ENCODE assay signal across 34 cellular contexts in the genomic region with DNA sequence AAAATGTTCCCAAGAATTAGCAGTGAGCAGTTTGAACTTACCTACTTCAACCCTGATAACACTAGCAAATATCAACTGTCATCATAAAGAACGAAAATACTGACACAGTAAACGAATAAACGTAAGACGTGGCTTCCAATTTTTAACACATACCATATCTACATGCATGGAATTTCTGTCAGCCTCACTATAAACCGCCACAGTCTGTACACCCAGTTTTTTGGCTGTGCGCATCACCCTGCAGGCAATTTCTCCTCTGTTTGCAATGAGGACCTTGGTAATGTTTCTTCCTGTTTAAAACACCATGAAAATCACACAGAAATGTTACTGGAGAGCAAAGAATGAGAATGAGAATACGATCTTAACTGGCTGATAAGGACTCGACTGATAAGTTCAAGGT.
"Had no signal": no experiment of that assay in that cellular context is flagged by ENCODE, and none has a peak within 500 bp of the region (broad histone marks: within the 10 kb centered on the region; RNA-seq: fewer than 3 reads in every experiment).

No MANE protein-coding gene starts in this region.

- DNase-seq: Karpas-422, Kasumi-1, MG63, MM.1S, MV-4-11, NCI-H1048, NCI-H1092, NCI-H1092 treated with DMSO at 0.1 percent for 48 hours, NCI-H1105, NCI-H1105 treated with DMSO at 0.1 percent for 48 hours, NCI-H1417, NCI-H1417 treated with DMSO at 0.1 percent for 48 hours, NCI-H1436, NCI-H1436 treated with DMSO at 0.1 percent for 48 hours, NCI-H146, NCI-H1694, NCI-H1694 treated with DMSO at 0.1 percent for 48 hours, NCI-H187, NCI-H187 treated with DMSO at 0.1 percent for 48 hours, NCI-H1930, NCI-H2029, NCI-H2029 treated with DMSO at 0.1 percent for 48 hours, NCI-H2081, NCI-H2081 treated with DMSO at 0.1 percent for 48 hours, NCI-H2107, NCI-H2171, NCI-H2171 treated with DMSO at 0.1 percent for 48 hours, NCI-H2227 treated with DMSO at 0.1 percent for 48 hours, NCI-H226, NCI-H345, NCI-H446, NCI-H446 treated with DMSO at 0.1 percent for 48 hours, NCI-H510A, NCI-H510A treated with DMSO at 0.1 percent for 48 hours had no signal

- H3K4me3 ChIP-seq: MG63 had no signal

- H3K9me3 ChIP-seq: MG63 had no signal

- H3K27me3 ChIP-seq: MG63 had no signal
